In the genomic region with DNA sequence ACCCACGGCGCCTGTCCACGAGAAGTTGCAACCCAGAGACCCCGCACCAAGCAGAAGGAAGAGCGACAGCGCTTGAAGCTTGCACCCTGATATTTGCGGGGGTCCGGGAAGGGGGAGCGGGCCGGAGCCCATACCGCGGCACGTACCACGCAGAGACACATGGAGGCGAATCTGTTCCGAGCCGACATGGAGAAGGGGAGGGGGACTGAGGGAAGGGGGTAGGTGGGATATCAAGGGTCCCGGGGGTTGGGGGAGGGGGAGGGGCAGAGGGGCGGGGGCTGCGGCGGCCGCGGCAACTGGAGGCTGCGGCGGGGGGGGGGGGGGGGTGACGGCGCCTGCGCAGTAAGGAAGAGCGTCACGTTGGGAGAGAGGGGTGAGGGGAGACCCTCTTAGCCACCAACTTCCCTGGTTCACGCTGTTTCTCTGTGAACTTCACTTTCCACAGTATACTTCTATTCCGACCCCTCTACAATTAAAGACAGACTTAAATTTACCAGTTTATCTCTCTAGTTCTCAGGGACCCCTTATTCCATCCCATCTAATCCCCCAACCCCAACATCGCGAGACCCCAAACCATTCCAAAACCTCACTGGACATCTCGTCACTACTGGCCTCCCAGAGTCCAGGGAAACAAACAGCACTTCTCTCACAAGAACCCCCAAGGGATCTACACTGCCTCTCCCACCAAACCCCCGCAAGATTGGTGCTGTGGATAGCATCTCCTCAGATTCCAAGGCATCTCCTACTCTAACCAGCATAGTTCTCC, we compare ENCODE assay signal across 13 cellular contexts. TPM values are rescaled to one million over a fixed set of nuclear protein-coding genes. Genes with fewer than 3 reads are reported as not detected.
DNase-seq lines count a peak whose midpoint lies in the region; ATAC-seq and TF ChIP-seq lines count a peak whose summit lies in the region.
"Had no signal": no experiment of that assay in that cellular context is flagged by ENCODE, and none has a peak within 500 bp of the region (broad histone marks: within the 10 kb centered on the region; RNA-seq: fewer than 3 reads in every experiment).

No MANE protein-coding gene starts in this region.

- no peak overlapping the region for H3K9ac ChIP-seq in iPS-15b (ENCODE audit: low read depth, low read length)

- H3K4me3 ChIP-seq in left ventricle myocardium inferior (peak overlapping the region; percentile 38), heart left ventricle (peak overlapping the region in 5 of 12 donors; percentile 3 to 38 (median 22)), iPS-15b (ENCODE audit: low read depth, low read length) (peak overlapping the region; percentile 72)

- H3K27ac ChIP-seq in left ventricle myocardium inferior (replicated peaks), result no peak overlapping the region
- H3K27ac ChIP-seq in heart left ventricle, result no peak overlapping the region
- peak overlapping the region; percentile 36 for H3K27ac ChIP-seq in temporal lobe (ENCODE audit: low read depth, low read length)
- H3K27ac ChIP-seq: HL-60 had no signal

- no peak for TF ChIP-seq CTCF in left ventricle myocardium inferior (IDR thresholded peaks at IDR 0.05; ENCODE audit: borderline replicate concordance)
- no peak for TF ChIP-seq CTCF in heart left ventricle (IDR thresholded peaks at IDR 0.05)
- TF ChIP-seq CTCF in brain (conservative IDR thresholded peaks at IDR 0.05), result no peak

- H3K9me3 ChIP-seq in left ventricle myocardium inferior (replicated peaks) (no peaks in the 10 kb centered on the region), heart left ventricle (no peaks in the 10 kb centered on the region), iPS-15b (ENCODE audit: control insufficient read depth, insufficient read depth, low read length) (no peaks in the 10 kb centered on the region)

- H3K4me1 ChIP-seq in left ventricle myocardium inferior (peaks cover 43% of the 10 kb centered on the region), heart left ventricle (peaks cover 0 to 40% (median 25%) of the 10 kb centered on the region in 12 donors), iPS-15b (ENCODE audit: control insufficient read depth, insufficient read depth, low read length) (peaks cover 21% of the 10 kb centered on the region)

- no peaks in the 10 kb centered on the region for H3K36me3 Mint-ChIP-seq in brain
- H3K36me3 Mint-ChIP-seq: activated naive CD8-positive, alpha-beta T cell treated with anti-CD3 and anti-CD28 coated beads, Interleukin-2, amount 10 ng/mL, durations not matched to agents 7 days and 5 days had no signal

- H3K9me3 Mint-ChIP-seq in brain, result peaks cover 0 to 2% (median 0%) of the 10 kb centered on the region in 5 experiments
- H3K9me3 Mint-ChIP-seq: activated naive CD8-positive, alpha-beta T cell treated with anti-CD3 and anti-CD28 coated beads, Interleukin-2, amount 10 ng/mL, durations not matched to agents 7 days and 5 days had no signal

- ATAC-seq in heart left ventricle, result no peak
- ATAC-seq in HG03521 (IDR thresholded peaks at IDR 0.05; ENCODE audit: unreplicated experiment), result no peak

- peaks cover 24% of the 10 kb centered on the region for H3K27me3 Mint-ChIP-seq in brain

- peaks cover 94% of the 10 kb centered on the region for H3K4me1 Mint-ChIP-seq in brain

- DNase-seq in left ventricle myocardium inferior (peak; percentile 12), heart left ventricle (no peak), D341Med (ENCODE audit: low spot score) (no peak), NCI-H1436 treated with DMSO at 0.1 percent for 48 hours (lab: John Stamatoyannopoulos, UW) (no peak)
- DNase-seq: activated CD4-positive, CD25-positive, alpha-beta regulatory T cell; activated naive CD8-positive, alpha-beta T cell treated with anti-CD3 and anti-CD28 coated beads, Interleukin-2, amount 10 ng/mL, durations not matched to agents 7 days and 5 days; NCI-H2107; stimulated activated CD4-positive, alpha-beta T cell treated with anti-CD3 and anti-CD28 coated beads, Interleukin-1b, Interleukin-23, amount 100 ng/mL, for 48 hours had no signal

- intact Hi-C loops in left ventricle myocardium inferior (cut with micrococcal nuclease) (no loop called here), heart left ventricle (cut with DNase I) (loop anchor here in 1 of 10 donors (5.0 kb wide), 1 partner anchor 36 kb away; no protein-coding TSS in a partner anchor)

- H3K27me3 ChIP-seq in left ventricle myocardium inferior (ENCODE audit: low read depth) (no peaks in the 10 kb centered on the region), heart left ventricle (no peaks in the 10 kb centered on the region), iPS-15b (ENCODE audit: control insufficient read depth, insufficient read depth, low read length) (no peaks in the 10 kb centered on the region)

- peak overlapping the region; percentile 79 to 87 (median 81) for H3K4me3 Mint-ChIP-seq in brain
- H3K4me3 Mint-ChIP-seq: activated naive CD8-positive, alpha-beta T cell treated with anti-CD3 and anti-CD28 coated beads, Interleukin-2, amount 10 ng/mL, durations not matched to agents 7 days and 5 days had no signal

- 39 to 42% (median 40%) methylated on average over 29 to 35 of the region's 36 CpGs for WGBS in heart left ventricle, 4 donors

- H3K36me3 ChIP-seq in left ventricle myocardium inferior (no peaks in the 10 kb centered on the region), heart left ventricle (no peaks in the 10 kb centered on the region), iPS-15b (ENCODE audit: control insufficient read depth, insufficient read depth, low read length) (no peaks in the 10 kb centered on the region)

- no peak for TF ChIP-seq POLR2A in heart left ventricle (IDR thresholded peaks at IDR 0.05)

- peak overlapping the region; percentile 60 to 94 (median 92) for H3K27ac Mint-ChIP-seq in brain
- H3K27ac Mint-ChIP-seq: activated naive CD8-positive, alpha-beta T cell treated with anti-CD3 and anti-CD28 coated beads, Interleukin-2, amount 10 ng/mL, durations not matched to agents 7 days and 5 days had no signal

RNA-seq across cellular contexts. Expression of gene DLG4, which starts 7.9 kb away (rescaled TPM):
- total RNA-seq in left ventricle myocardium inferior (14.0 TPM), heart left ventricle (10 to 100 TPM; 12.0 to 24.3 (median 16.6) TPM), temporal lobe (112 TPM)
- polyA plus RNA-seq in heart left ventricle (10 to 100 TPM in 1 of 2 donors, 1 to 10 TPM in 1; 5.3 to 15.5 TPM), brain (ENCODE audit: insufficient read depth, low read depth, low replicate concordance) (109 TPM)

RNA-seq across cellular contexts. Expression of gene ACADVL, which starts 8.0 kb away (rescaled TPM):
- total RNA-seq in left ventricle myocardium inferior (1,845 TPM), heart left ventricle (1,000 to 10,000 TPM in 7 of 9 donors, 100 to 1,000 TPM in 2; 874 to 2,110 (median 1,385) TPM), temporal lobe (58.0 TPM)
- polyA plus RNA-seq in heart left ventricle (1,000 to 10,000 TPM in 1 of 2 donors, 100 to 1,000 TPM in 1; 601 to 2,758 TPM), brain (ENCODE audit: insufficient read depth, low read depth, low replicate concordance) (229 TPM)

RNA-seq across cellular contexts. Expression of gene DVL2, which starts 22.6 kb away (rescaled TPM):
- 19.8 TPM for total RNA-seq in left ventricle myocardium inferior
- total RNA-seq in heart left ventricle, result 10 to 100 TPM; 14.0 to 28.6 (median 17.8) TPM
- polyA plus RNA-seq in heart left ventricle, result 10 to 100 TPM; 13.0 to 15.6 TPM
- polyA plus RNA-seq in brain (ENCODE audit: insufficient read depth, low read depth, low replicate concordance), result 49.5 TPM
- total RNA-seq in temporal lobe, result 30.0 TPM

RNA-seq across cellular contexts. Expression of gene PHF23, which starts 27.6 kb away (rescaled TPM):
- 22.0 TPM for total RNA-seq in left ventricle myocardium inferior
- total RNA-seq in heart left ventricle, result 10 to 100 TPM; 19.1 to 36.7 (median 23.0) TPM
- polyA plus RNA-seq in heart left ventricle, result 10 to 100 TPM; 13.7 to 31.8 TPM
- 40.9 TPM for polyA plus RNA-seq in brain (ENCODE audit: insufficient read depth, low read depth, low replicate concordance)
- total RNA-seq in temporal lobe, result 17.9 TPM

RNA-seq across cellular contexts. Expression of gene GABARAP, which starts 30.6 kb away (rescaled TPM):
- 394 TPM for total RNA-seq in left ventricle myocardium inferior
- 100 to 1,000 TPM; 293 to 591 (median 491) TPM for total RNA-seq in heart left ventricle
- 100 to 1,000 TPM; 580 to 674 TPM for polyA plus RNA-seq in heart left ventricle
- polyA plus RNA-seq in brain (ENCODE audit: insufficient read depth, low read depth, low replicate concordance), result 1,714 TPM
- 93.9 TPM for total RNA-seq in temporal lobe

Comparison
In these comparisons a context has a peak if more than half of its experiments do, and no peak if none do; other contexts are left out.
1. RNA of gene ACADVL, which starts 8.0 kb away (total RNA-seq): 1,845 TPM in left ventricle myocardium inferior (single experiment) and 874 to 2,110 TPM in heart left ventricle; 58.0 TPM in temporal lobe (single experiment); every median in the first group is over 10 times any median in the second.